21 cellular contexts compared by ENCODE assay signal in the genomic region with DNA sequence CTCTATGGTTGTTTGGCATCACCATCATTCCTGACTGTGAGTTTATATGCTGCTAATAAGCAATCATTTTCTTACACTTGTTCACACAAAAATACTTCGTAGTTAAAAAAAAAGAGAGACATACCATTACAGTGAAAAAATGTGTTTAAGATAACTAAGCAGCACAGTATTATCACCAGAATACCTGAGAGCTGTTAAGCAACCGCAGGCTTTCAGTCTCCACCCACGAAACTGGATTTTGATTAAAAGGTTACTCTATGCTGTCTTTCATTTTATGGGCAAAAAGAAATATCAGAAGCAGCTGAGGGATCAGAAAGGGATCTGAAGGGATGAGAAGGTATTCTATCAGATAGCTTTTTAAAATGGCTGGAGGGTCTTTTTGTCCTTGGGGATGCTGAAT.
"Had no signal": no experiment of that assay in that cellular context is flagged by ENCODE, and none has a peak within 500 bp of the region (broad histone marks: within the 10 kb centered on the region; RNA-seq: fewer than 3 reads in every experiment).

No MANE protein-coding gene starts in this region.

- H3K4me1 ChIP-seq: esophagus muscularis mucosa, foreskin keratinocyte, gastroesophageal sphincter, heart left ventricle, left lung, lower lobe of right lung had no signal

- H2AFZ ChIP-seq: hepatocyte had no signal

- H3K27me3 Mint-ChIP-seq: naive B cell had no signal

- H3K27me3 ChIP-seq: dorsolateral prefrontal cortex, esophagus muscularis mucosa, foreskin keratinocyte, gastroesophageal sphincter, heart left ventricle, hepatocyte, left lung had no signal

- H3K4me1 Mint-ChIP-seq: immature natural killer cell, mesothelial cell of epicardium, naive B cell had no signal

- H3K4me2 ChIP-seq: hepatocyte had no signal

- H3K27ac ChIP-seq: coronary artery, dorsolateral prefrontal cortex, esophagus muscularis mucosa, foreskin keratinocyte, gastroesophageal sphincter, heart left ventricle, hepatocyte, left lung, lower lobe of right lung had no signal

- H3K9me3 Mint-ChIP-seq: immature natural killer cell had no signal

- H3K27ac Mint-ChIP-seq: immature natural killer cell, mesothelial cell of epicardium had no signal

- H3K4me3 ChIP-seq: coronary artery, dorsolateral prefrontal cortex, esophagus muscularis mucosa, gastroesophageal sphincter, heart left ventricle, hepatocyte, left lung, lower lobe of right lung, mucosa of descending colon had no signal

- DNase-seq: dermis blood vessel endothelial cell; dorsolateral prefrontal cortex; effector CD4-positive, alpha-beta T cell; effector memory CD4-positive, alpha-beta T cell; foreskin keratinocyte; heart left ventricle; hypothalamus; immature natural killer cell; islet precursor cell; left cardiac atrium; left lung; left ventricle myocardium superior; lower lobe of right lung; mesenchymal stem cell; mucosa of descending colon; naive B cell had no signal

- H3K9me3 ChIP-seq: esophagus muscularis mucosa, gastroesophageal sphincter, left lung, lower lobe of right lung, mucosa of descending colon had no signal

- ATAC-seq: foreskin keratinocyte, gastroesophageal sphincter, heart left ventricle, left lung, left ventricle myocardium superior, lower lobe of right lung, mucosa of descending colon had no signal

- H3K79me2 ChIP-seq: hepatocyte had no signal

- H3K4me3 Mint-ChIP-seq: immature natural killer cell, mesothelial cell of epicardium, naive B cell had no signal
